8 cellular contexts compared by ENCODE assay signal in genomic region chr12:124267205-124267778, GRCh38. TPM values are rescaled to one million over a fixed set of nuclear protein-coding genes. Genes with fewer than 3 reads are reported as not detected.
"Had no signal": no experiment of that assay in that cellular context is flagged by ENCODE, and none has a peak within 500 bp of the region (broad histone marks: within the 10 kb centered on the region; RNA-seq: fewer than 3 reads in every experiment).

No MANE protein-coding gene starts in this region.

- ATAC-seq: GM12878 had no signal

- DNase-seq: GDM1, GF-D8 had no signal

- H3K4me3 ChIP-seq: GM12878 had no signal

- FAIRE-seq: G401.6, GM12878, GM12891, GM12892, GM18507, GM19239 had no signal

RNA-seq across cellular contexts. Expression of gene RFLNA, which starts 27.6 kb away (rescaled TPM):
- total RNA-seq: GM12878 had no signal
